8 cellular contexts compared by ENCODE assay signal in genomic region chr16:23678430-23679273, GRCh38. TPM values are rescaled to one million over a fixed set of nuclear protein-coding genes. Genes with fewer than 3 reads are reported as not detected.
DNase-seq lines count a peak whose midpoint lies in the region; ATAC-seq, FAIRE-seq and TF ChIP-seq lines count a peak whose summit lies in the region.

Gene PLK1, plus strand, starts transcription at chr16:23678889. Its CDS starts 44 bp downstream, at chr16:23678933.

- H4K20me1 ChIP-seq in IMR-90 (ENCODE audit: insufficient read depth, low read length) (peaks cover 29% of the 10 kb centered on the region), PC-9 (ENCODE audit: insufficient read depth) (peaks cover 14% of the 10 kb centered on the region; the same call in 1 of the 2 replicates)

- peaks cover 14% of the 10 kb centered on the region for H3K36me3 ChIP-seq in IMR-90 (ENCODE audit: control insufficient read depth, insufficient read depth, low read length)
- peaks cover 22% of the 10 kb centered on the region for H3K36me3 ChIP-seq in PC-9 (ENCODE audit: low read depth)
- peaks cover 0 to 65% (median 0%) of the 10 kb centered on the region in 3 donors for H3K36me3 ChIP-seq in esophagus squamous epithelium

- peak within 1 kb of the TSS; percentile 91 for H2AK5ac ChIP-seq in IMR-90 (ENCODE audit: low read depth, low read length)

- peaks cover 71% of the 10 kb centered on the region for H3K36me3 Mint-ChIP-seq in activated T-cell treated with anti-CD3 and anti-CD28 coated beads, Interleukin-2, amount 50 U/mL, for 24 hours (ENCODE audit: low read depth)
- peaks cover 0 to 5% of the 10 kb centered on the region in 2 donors for H3K36me3 Mint-ChIP-seq in naive B cell
- peaks cover 31% of the 10 kb centered on the region for H3K36me3 Mint-ChIP-seq in stimulated activated memory B cell treated with anti-CD40 and anti-IgM and Interleukin-4, amounts not matched to agents 10 μg/mL and 1 μg/mL and 100 μg/mL, for 72 hours

- H3K79me1 ChIP-seq in IMR-90 (ENCODE audit: low read depth in 1 of 2, low read length in 2 of 2), result peaks cover 11 to 61% of the 10 kb centered on the region in 2 experiments

- peak; percentile 83 for ATAC-seq in GM21423 (IDR thresholded peaks at IDR 0.05; ENCODE audit: unreplicated experiment)
- ATAC-seq in IMR-90 (ENCODE audit: low read depth), result peak; percentile 93
- peak; percentile 94 to 95 for ATAC-seq in naive B cell (ENCODE audit: low read depth in 2 of 2)
- peak; percentile 92 for ATAC-seq in stimulated activated memory B cell treated with anti-CD40 and anti-IgM and Interleukin-4, amounts not matched to agents 10 μg/mL and 1 μg/mL and 100 μg/mL, for 72 hours

- H2BK15ac ChIP-seq in IMR-90 (ENCODE audit: low read depth, low read length), result peak within 1 kb of the TSS; percentile 61; the same call in 1 of the 3 replicates

- peak within 1 kb of the TSS; percentile 83 to 93 for H4K8ac ChIP-seq in IMR-90 (ENCODE audit: low read depth in 2 of 2, low read length in 2 of 2)

- peak within 1 kb of the TSS; percentile 81 for H3K4ac ChIP-seq in IMR-90 (ENCODE audit: low read depth, low read length)

- peak within 1 kb of the TSS; percentile 71 for H3K27ac Mint-ChIP-seq in activated T-cell treated with anti-CD3 and anti-CD28 coated beads, Interleukin-2, amount 50 U/mL, for 24 hours
- peak within 1 kb of the TSS in 2 of 6 donors; percentile 26 to 33 for H3K27ac Mint-ChIP-seq in naive B cell
- H3K27ac Mint-ChIP-seq in stimulated activated memory B cell treated with anti-CD40 and anti-IgM and Interleukin-4, amounts not matched to agents 10 μg/mL and 1 μg/mL and 100 μg/mL, for 72 hours, result peak within 1 kb of the TSS; percentile 47

- dilution Hi-C loops in IMR-90 (cut with HindIII; ENCODE audit: low sequenced_read_pairs, unreplicated experiment), result no loop called here

- CTCF ChIA-PET in IMR-90 (lab: Yijun Ruan, JAX) (interaction anchor here (2.9 kb wide), 1 partner anchor 10 kb away, joined by 7 read pairs; no protein-coding TSS in a partner anchor), PC-9 (lab: Charles Lee) (interaction anchor here (0.6 to 1.4 kb wide), 6 partner anchors 47 to 847 kb away, joined by 3 to 8 read pairs (median 4); no protein-coding TSS in a partner anchor)

- peaks cover 11% of the 10 kb centered on the region; the same call in 1 of the 2 replicates for H3K9me1 ChIP-seq in IMR-90 (ENCODE audit: insufficient read depth, low read length)

- H3K9me3 ChIP-seq in IMR-90 (ENCODE audit: control insufficient read depth, insufficient read depth, low read length) (no peaks in the 10 kb centered on the region), PC-9 (ENCODE audit: insufficient read depth, low read depth) (no peaks in the 10 kb centered on the region), esophagus squamous epithelium (no peaks in the 10 kb centered on the region)

- no peak for TF ChIP-seq POLR2A in IMR-90 (IDR thresholded peaks at IDR 0.05; ENCODE audit: low read depth, low read length)
- TF ChIP-seq POLR2A in esophagus squamous epithelium (IDR thresholded peaks at IDR 0.05), result peak in 1 of 4 donors; percentile 28

- peak; percentile 23 for TF ChIP-seq CTCF in D721Med (IDR thresholded peaks at IDR 0.05; ENCODE audit: insufficient read depth, missing control alignments)
- TF ChIP-seq CTCF in IMR-90 (conservative IDR thresholded peaks at IDR 0.05; ENCODE audit: low read depth, low read length), result peak; percentile 50
- TF ChIP-seq CTCF in PC-9 (conservative IDR thresholded peaks at IDR 0.05), result peak; percentile 60
- TF ChIP-seq CTCF in esophagus squamous epithelium (IDR thresholded peaks at IDR 0.05), result peak in 5 of 6 experiments; percentile 22 to 39 (median 27)

- H3K27me3 Mint-ChIP-seq in activated T-cell treated with anti-CD3 and anti-CD28 coated beads, Interleukin-2, amount 50 U/mL, for 24 hours, result no peaks in the 10 kb centered on the region
- H3K27me3 Mint-ChIP-seq in naive B cell, result peaks cover 0 to 12% (median 0%) of the 10 kb centered on the region in 3 donors
- H3K27me3 Mint-ChIP-seq in stimulated activated memory B cell treated with anti-CD40 and anti-IgM and Interleukin-4, amounts not matched to agents 10 μg/mL and 1 μg/mL and 100 μg/mL, for 72 hours, result peaks cover 13% of the 10 kb centered on the region

- H3K4me3 ChIP-seq in IMR-90 (ENCODE audit: insufficient read depth, low read depth, low read length) (peak within 1 kb of the TSS; percentile 50), PC-9 (peak within 1 kb of the TSS; percentile 94), esophagus squamous epithelium (peak within 1 kb of the TSS; percentile 43 to 75 (median 55))

- 5% methylated on average over 49 of the region's 75 CpGs; no CpG with 5 or more reads in 1 of the 2 experiments for WGBS in IMR-90 (ENCODE audit: extremely low coverage in 2 of 2, insufficient read length in 1 of 2), 2 experiments
- 0% methylated on average over 10 to 13 of the region's 75 CpGs for WGBS in esophagus squamous epithelium, 2 donors

- peak within 1 kb of the TSS; percentile 44 for H2BK5ac ChIP-seq in IMR-90 (ENCODE audit: low read depth, low read length, poor library complexity, severe bottlenecking)

- H3K14ac ChIP-seq in IMR-90 (replicated peaks; ENCODE audit: low read depth, low read length), result peak within 1 kb of the TSS; percentile 74

- peak; percentile 44 for TF ChIP-seq RAD21 in IMR-90 (IDR thresholded peaks at IDR 0.05; ENCODE audit: low read length)

- POLR2A ChIA-PET in IMR-90 (lab: Charles Lee; ENCODE audit: unreplicated experiment), result no interaction called here
- POLR2A ChIA-PET in PC-9 (lab: Charles Lee; ENCODE audit: unreplicated experiment), result interaction anchor here (0.6 to 0.9 kb wide), 3 partner anchors 9 to 29 kb away, joined by 3 to 25 read pairs (median 11); no protein-coding TSS in a partner anchor

- H2AFZ ChIP-seq in IMR-90 (replicated peaks; ENCODE audit: low read length, poor library complexity), result peak within 1 kb of the TSS; percentile 87
- peak within 1 kb of the TSS; percentile 70 for H2AFZ ChIP-seq in PC-9

- no peak within 1 kb of the TSS for H4K5ac ChIP-seq in IMR-90 (ENCODE audit: low read depth, low read length)

- intact Hi-C loops in IMR-90 (cut with micrococcal nuclease), result loop anchor here (2.0 kb wide), 2 partner anchors 50 to 358 kb away; no protein-coding TSS in a partner anchor
- intact Hi-C loops in PC-9 (cut with micrococcal nuclease; ENCODE audit: unreplicated experiment), result loop anchor here (2.0 to 5.0 kb wide), 2 partner anchors 50 to 359 kb away; no protein-coding TSS in a partner anchor
- intact Hi-C loops in esophagus squamous epithelium (cut with DNase I), result no loop called here

- no peaks in the 10 kb centered on the region for H3K9me2 ChIP-seq in PC-9 (ENCODE audit: insufficient read depth)

- no peak within 1 kb of the TSS for H3K18ac ChIP-seq in IMR-90 (ENCODE audit: low read depth, low read length)

- peak within 1 kb of the TSS; percentile 92 for H3K23ac ChIP-seq in IMR-90 (ENCODE audit: low read depth, low read length)

- H3K9ac ChIP-seq in IMR-90 (ENCODE audit: low read depth, low read length), result peak within 1 kb of the TSS; percentile 61

- in situ Hi-C loops in IMR-90 (cut with MboI; ENCODE audit: low sequenced_read_pairs), result loop anchor here (25.0 kb wide), 1 partner anchor 834 kb away; no protein-coding TSS in a partner anchor

- peak within 1 kb of the TSS; percentile 88 for H3K4me3 Mint-ChIP-seq in activated T-cell treated with anti-CD3 and anti-CD28 coated beads, Interleukin-2, amount 50 U/mL, for 24 hours
- peak within 1 kb of the TSS; percentile 73 to 94 (median 90) for H3K4me3 Mint-ChIP-seq in naive B cell
- peak within 1 kb of the TSS; percentile 86 for H3K4me3 Mint-ChIP-seq in stimulated activated memory B cell treated with anti-CD40 and anti-IgM and Interleukin-4, amounts not matched to agents 10 μg/mL and 1 μg/mL and 100 μg/mL, for 72 hours

- H3K4me2 ChIP-seq in IMR-90 (ENCODE audit: low read depth, low read length) (peak within 1 kb of the TSS; percentile 87), PC-9 (peak within 1 kb of the TSS; percentile 97)

- H3K79me2 ChIP-seq in PC-9 (ENCODE audit: low read depth), result peaks cover 43% of the 10 kb centered on the region

- H3F3A ChIP-seq in PC-9 (ENCODE audit: insufficient read depth, low read depth), result peaks cover 16% of the 10 kb centered on the region; the same call in 1 of the 2 replicates

- H3K27ac ChIP-seq in IMR-90 (ENCODE audit: insufficient read depth, low read length), result peak within 1 kb of the TSS; percentile 64
- no peak within 1 kb of the TSS; the same call in 1 of the 2 replicates for H3K27ac ChIP-seq in PC-9
- peak within 1 kb of the TSS in 3 of 4 donors; percentile 33 to 54 (median 38) for H3K27ac ChIP-seq in esophagus squamous epithelium

- FAIRE-seq in D721Med (lab: Jason Lieb, UNC), result no peak

- peak within 1 kb of the TSS; percentile 85 for H4K91ac ChIP-seq in IMR-90 (ENCODE audit: insufficient read depth, low read depth, low read length)

- H2BK120ac ChIP-seq in IMR-90 (ENCODE audit: low read depth, low read length), result 0 out of 2 replicates have a peak within 1 kb of the TSS, but pooled peaks have one; percentile 33

- BruUV-seq in IMR-90 (replicated peaks; lab: Mats Ljungman, UMichigan), result no TSS peak
- BruUV-seq in PC-9 (replicated peaks; lab: Mats Ljungman, UMichigan), result TSS peak; percentile 48

- H3K4me1 Mint-ChIP-seq in activated T-cell treated with anti-CD3 and anti-CD28 coated beads, Interleukin-2, amount 50 U/mL, for 24 hours (ENCODE audit: low read depth), result peaks cover 18% of the 10 kb centered on the region
- peaks cover 16 to 19% (median 16%) of the 10 kb centered on the region in 3 donors for H3K4me1 Mint-ChIP-seq in naive B cell
- peaks cover 21% of the 10 kb centered on the region for H3K4me1 Mint-ChIP-seq in stimulated activated memory B cell treated with anti-CD40 and anti-IgM and Interleukin-4, amounts not matched to agents 10 μg/mL and 1 μg/mL and 100 μg/mL, for 72 hours

- peak within 1 kb of the TSS; percentile 99 for H2AK9ac ChIP-seq in IMR-90 (replicated peaks; ENCODE audit: low read depth, low read length, poor library complexity)

- H3K56ac ChIP-seq in IMR-90 (ENCODE audit: extremely low read depth, insufficient read depth, low read length), result peak within 1 kb of the TSS; percentile 68

- DNase-seq in D721Med (ENCODE audit: insufficient read length, low spot score), result peak; percentile 93
- DNase-seq in IMR-90, result peak; percentile 76
- DNase-seq in PC-9, result peak; percentile 71 to 90
- peak; percentile 84 for DNase-seq in activated T-cell treated with anti-CD3 and anti-CD28 coated beads, Interleukin-2, amount 50 U/mL, for 24 hours
- DNase-seq in esophagus squamous epithelium (lab: John Stamatoyannopoulos, UW), result no peak
- DNase-seq in naive B cell, result peak; percentile 47

- H3K27me3 ChIP-seq in IMR-90 (ENCODE audit: control insufficient read depth, insufficient read depth, low read length) (no peaks in the 10 kb centered on the region), PC-9 (ENCODE audit: insufficient read depth, low read depth) (no peaks in the 10 kb centered on the region), esophagus squamous epithelium (no peaks in the 10 kb centered on the region)

- H3K4me1 ChIP-seq in IMR-90 (ENCODE audit: control insufficient read depth, insufficient read depth, low read length) (peaks cover 19% of the 10 kb centered on the region), PC-9 (replicated peaks; ENCODE audit: insufficient read depth) (peaks cover 27% of the 10 kb centered on the region), esophagus squamous epithelium (peaks cover 13 to 34% (median 14%) of the 10 kb centered on the region in 3 donors)

- H2BK20ac ChIP-seq in IMR-90 (ENCODE audit: low read depth, low read length), result peak within 1 kb of the TSS; percentile 5; the same call in 1 of the 2 replicates

- H3K9me3 Mint-ChIP-seq in activated T-cell treated with anti-CD3 and anti-CD28 coated beads, Interleukin-2, amount 50 U/mL, for 24 hours, result no peaks in the 10 kb centered on the region
- no peaks in the 10 kb centered on the region for H3K9me3 Mint-ChIP-seq in naive B cell
- no peaks in the 10 kb centered on the region for H3K9me3 Mint-ChIP-seq in stimulated activated memory B cell treated with anti-CD40 and anti-IgM and Interleukin-4, amounts not matched to agents 10 μg/mL and 1 μg/mL and 100 μg/mL, for 72 hours

RNA-seq across cellular contexts. Expression of gene PLK1, which starts in this region (rescaled TPM):
- 19.4 and 20.0 TPM in 2 replicates for total RNA-seq in IMR-90 (2012; rRNA removed)
- polyA plus RNA-seq in IMR-90 (2012; rRNA removed), result 59.0 and 67.8 TPM in 2 replicates
- 37.4 and 47.0 TPM in 2 replicates for polyA plus RNA-seq in IMR-90 (2012; cell fraction: cytosol; rRNA removed)
- polyA plus RNA-seq in IMR-90 (2012; cell fraction: nucleus; rRNA removed; ENCODE audit: low replicate concordance), result 45.1 and 98.3 TPM in 2 replicates
- total RNA-seq in PC-9 (2021), result 169 and 213 TPM in 2 replicates
- total RNA-seq in esophagus squamous epithelium, result 10 to 100 TPM; 13.0 to 45.3 (median 17.7) TPM
- polyA plus RNA-seq in naive B cell (ENCODE audit: low read depth in 6 of 6), result under 1 TPM in 3 of 6 donors, not detected in 3; 0.27 to 0.96 (median 0.45) TPM

Comparison
In these comparisons a context has a peak if more than half of its experiments do, and no peak if none do; other contexts are left out.
1. RNA of gene PLK1 (polyA plus RNA-seq): 37.4 to 98.3 TPM in IMR-90; 0.27 to 0.96 TPM in naive B cell; every median in the first group is over 10 times any median in the second.
2. Peak in DNase-seq and ATAC-seq in naive B cell; RNA of the gene not detected or under 1 TPM.
3. Peak in every context shown above with its lines, with median percentiles within 50 percentile points of each other: CTCF ChIP-seq, ATAC-seq, H3K4me3 ChIP-seq and H3K4me3 Mint-ChIP-seq.